In the genomic region with DNA sequence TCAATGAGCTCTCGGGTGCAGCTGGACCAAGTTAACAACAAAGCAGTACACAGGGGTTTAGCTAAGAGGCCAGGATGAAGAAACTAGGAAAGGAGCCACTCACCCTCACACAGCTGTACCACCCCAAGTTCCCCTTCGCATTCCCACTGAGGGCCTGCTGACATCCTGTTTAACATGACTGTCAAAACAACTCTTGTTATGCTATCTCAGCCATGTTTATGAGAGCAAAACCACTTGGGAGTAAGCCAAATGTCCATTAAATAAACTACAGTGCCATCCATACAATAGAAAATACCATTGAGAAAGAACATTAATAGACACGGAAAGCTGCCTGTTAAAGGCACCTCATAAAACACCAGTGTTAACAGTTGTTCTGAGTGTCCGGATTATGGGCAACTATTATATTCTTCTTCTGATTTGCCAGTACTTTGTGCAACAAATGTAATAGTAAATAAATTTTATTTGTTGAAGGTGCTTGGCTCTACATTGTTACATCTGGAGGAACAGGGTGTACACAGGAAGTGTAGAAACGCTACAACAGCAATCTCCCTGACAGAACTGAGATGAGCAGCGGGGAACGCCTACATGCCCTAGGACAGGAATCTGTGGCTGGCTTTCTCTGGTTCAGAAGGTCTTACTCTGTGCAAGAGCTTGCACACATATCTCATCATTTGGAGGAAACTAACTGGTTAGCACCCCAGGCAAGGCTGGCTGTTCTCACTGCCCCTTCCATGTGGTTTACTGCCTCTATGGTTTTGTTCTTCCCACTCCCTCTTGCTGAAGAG, we compare ENCODE assay signal across 8 cellular contexts.
DNase-seq lines count a peak whose midpoint lies in the region; ATAC-seq and TF ChIP-seq lines count a peak whose summit lies in the region.

No MANE protein-coding gene starts in this region.

- H3K4me1 Mint-ChIP-seq in CD8-positive, alpha-beta T cell (ENCODE audit: low read depth) = peaks cover 60% of the 10 kb centered on the region
- H3K4me1 Mint-ChIP-seq in activated naive CD8-positive, alpha-beta T cell treated with anti-CD3 and anti-CD28 coated beads, Interleukin-2, amount 50 U/mL, for 24 hours = peaks cover 55% of the 10 kb centered on the region

- CTCF ChIA-PET in CD8-positive, alpha-beta T cell (lab: Charles Lee) = interaction anchor here (0.6 to 5.4 kb wide), 4 partner anchors 8 to 606 kb away, joined by 3 to 29 read pairs (median 3); no protein-coding TSS in a partner anchor

- ATAC-seq in CD8-positive, alpha-beta T cell = peak; percentile 31
- peak; percentile 50 for ATAC-seq in GM21381 (IDR thresholded peaks at IDR 0.05; ENCODE audit: unreplicated experiment)
- peak; percentile 65 for ATAC-seq in activated naive CD8-positive, alpha-beta T cell treated with anti-CD3 and anti-CD28 coated beads, Interleukin-2, amount 50 U/mL, for 24 hours
- no peak for ATAC-seq in GM18520 (IDR thresholded peaks at IDR 0.05; ENCODE audit: unreplicated experiment)

- no peak overlapping the region for H2AFZ ChIP-seq in neural cell (ENCODE audit: low read depth, low read length)

- no peaks in the 10 kb centered on the region for H3K9me3 ChIP-seq in CD8-positive, alpha-beta T cell (ENCODE audit: low read length)
- no peaks in the 10 kb centered on the region for H3K9me3 ChIP-seq in neural cell (ENCODE audit: low read length)

- H3K9me3 Mint-ChIP-seq in CD8-positive, alpha-beta T cell = no peaks in the 10 kb centered on the region
- H3K9me3 Mint-ChIP-seq in activated naive CD8-positive, alpha-beta T cell treated with anti-CD3 and anti-CD28 coated beads, Interleukin-2, amount 50 U/mL, for 24 hours = no peaks in the 10 kb centered on the region

- TF ChIP-seq RAD21 in neural cell (conservative IDR thresholded peaks at IDR 0.05) = no peak

- peaks cover 46% of the 10 kb centered on the region for H3K4me1 ChIP-seq in CD8-positive, alpha-beta T cell (ENCODE audit: insufficient read depth, low read length)

- H3K27me3 Mint-ChIP-seq in CD8-positive, alpha-beta T cell (ENCODE audit: low read depth) = no peaks in the 10 kb centered on the region
- no peaks in the 10 kb centered on the region for H3K27me3 Mint-ChIP-seq in activated naive CD8-positive, alpha-beta T cell treated with anti-CD3 and anti-CD28 coated beads, Interleukin-2, amount 50 U/mL, for 24 hours

- H3K36me3 ChIP-seq in CD8-positive, alpha-beta T cell (ENCODE audit: insufficient read depth, low read length) = no peaks in the 10 kb centered on the region
- no peaks in the 10 kb centered on the region for H3K36me3 ChIP-seq in neural cell (ENCODE audit: insufficient read depth, low read length)

- no peak overlapping the region for H3K9ac ChIP-seq in neural cell (ENCODE audit: low read length)

- H3K27me3 ChIP-seq in CD8-positive, alpha-beta T cell (ENCODE audit: insufficient read depth, low read length) = no peaks in the 10 kb centered on the region
- no peaks in the 10 kb centered on the region for H3K27me3 ChIP-seq in neural cell (ENCODE audit: insufficient read depth, low read depth, low read length)

- no peaks in the 10 kb centered on the region for H3K79me2 ChIP-seq in neural cell (replicated peaks; ENCODE audit: insufficient read depth, low read length)

- TF ChIP-seq EP300 in neural cell (conservative IDR thresholded peaks at IDR 0.05; ENCODE audit: poor library complexity, severe bottlenecking) = peak; percentile 76

- no peak overlapping the region for H3K4me3 ChIP-seq in CD8-positive, alpha-beta T cell (ENCODE audit: low read depth, low read length)
- H3K4me3 ChIP-seq in neural cell (ENCODE audit: low read length) = no peak overlapping the region

- no peaks in the 10 kb centered on the region for H4K20me1 ChIP-seq in neural cell (ENCODE audit: insufficient read depth)

- no peak for DNase-seq in CD8-positive, alpha-beta T cell
- DNase-seq in NCI-H128 (lab: John Stamatoyannopoulos, UW; ENCODE audit: unreplicated experiment) (peak; percentile 53), posterior vena cava (ENCODE audit: low spot score) (no peak), mesenteric fat pad (ENCODE audit: low spot score) (no peak)
- peak; percentile 20 for DNase-seq in activated naive CD8-positive, alpha-beta T cell treated with anti-CD3 and anti-CD28 coated beads, Interleukin-2, amount 50 U/mL, for 24 hours

- TF ChIP-seq CTCF in CD8-positive, alpha-beta T cell (IDR thresholded peaks at IDR 0.05) = no peak
- no peak for TF ChIP-seq CTCF in neural cell (IDR thresholded peaks at IDR 0.05; ENCODE audit: poor library complexity, severe bottlenecking)

- no peak overlapping the region for H3K27ac ChIP-seq in CD8-positive, alpha-beta T cell (ENCODE audit: low read depth, low read length)
- no peak overlapping the region for H3K27ac ChIP-seq in neural cell (ENCODE audit: low read length)

- no peaks in the 10 kb centered on the region for H3K9me2 ChIP-seq in neural cell (ENCODE audit: insufficient read depth, low read length)

- H3F3A ChIP-seq in neural cell (ENCODE audit: insufficient read depth, low read length, poor library complexity, severe bottlenecking) = no peaks in the 10 kb centered on the region

- H3K27ac Mint-ChIP-seq in CD8-positive, alpha-beta T cell = peak overlapping the region; percentile 89
- H3K27ac Mint-ChIP-seq in activated naive CD8-positive, alpha-beta T cell treated with anti-CD3 and anti-CD28 coated beads, Interleukin-2, amount 50 U/mL, for 24 hours = peak overlapping the region; percentile 20

- peak overlapping the region; percentile 57 for H3K4me3 Mint-ChIP-seq in CD8-positive, alpha-beta T cell
- H3K4me3 Mint-ChIP-seq in activated naive CD8-positive, alpha-beta T cell treated with anti-CD3 and anti-CD28 coated beads, Interleukin-2, amount 50 U/mL, for 24 hours = no peak overlapping the region

- H3K36me3 Mint-ChIP-seq in CD8-positive, alpha-beta T cell = no peaks in the 10 kb centered on the region
- H3K36me3 Mint-ChIP-seq in activated naive CD8-positive, alpha-beta T cell treated with anti-CD3 and anti-CD28 coated beads, Interleukin-2, amount 50 U/mL, for 24 hours (ENCODE audit: low read depth) = no peaks in the 10 kb centered on the region

- H3K4me2 ChIP-seq in neural cell (ENCODE audit: low read length) = no peak overlapping the region

- intact Hi-C loops in CD8-positive, alpha-beta T cell (cut with DNase I, micrococcal nuclease) = no loop called here
- intact Hi-C loops in posterior vena cava (cut with DNase I) = no loop called here

- POLR2A ChIA-PET in CD8-positive, alpha-beta T cell (lab: Charles Lee) = interaction anchor here (0.7 kb wide), 1 partner anchor 66 kb away, joined by 3 read pairs; no protein-coding TSS in a partner anchor

TF ChIP-seq in neural cell, 6 proteins besides CTCF, POLR2A, EP300 and RAD21:
- TF ChIP-seq REST (IDR thresholded peaks at IDR 0.05; ENCODE audit: borderline replicate concordance) (no peak), POLR2AphosphoS5 (IDR thresholded peaks at IDR 0.05) (peak; percentile 87)

Comparison
In these comparisons a context has a peak if more than half of its experiments do, and no peak if none do; other contexts are left out.
1. DNase-seq: peak in NCI-H128 (single experiment) and activated naive CD8-positive, alpha-beta T cell treated with anti-CD3 and anti-CD28 coated beads, Interleukin-2, amount 50 U/mL, for 24 hours (single experiment); none in CD8-positive, alpha-beta T cell (0 of 7), posterior vena cava (single experiment) and mesenteric fat pad (single experiment).